In the genomic region with DNA sequence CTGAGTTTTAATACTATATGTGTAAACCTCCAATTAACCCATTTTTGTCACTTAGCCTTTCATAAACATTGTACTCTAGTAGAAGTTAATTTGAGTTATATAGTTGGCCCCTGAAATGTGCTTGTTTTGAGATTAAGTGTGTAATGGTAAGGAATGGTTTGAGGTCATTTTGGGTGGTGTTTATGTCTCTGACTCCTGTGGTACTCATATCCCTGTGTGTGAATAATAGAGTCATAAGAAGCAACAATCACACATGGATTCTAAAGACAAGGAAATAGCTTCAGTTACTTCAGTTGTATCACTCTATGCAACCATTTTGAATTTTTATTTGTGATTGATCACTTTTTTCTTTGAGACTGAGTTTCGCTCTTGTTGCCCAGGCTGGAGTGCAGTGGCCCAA, we compare ENCODE assay signal across 34 cellular contexts.
"Had no signal": no experiment of that assay in that cellular context is flagged by ENCODE, and none has a peak within 500 bp of the region (broad histone marks: within the 10 kb centered on the region; RNA-seq: fewer than 3 reads in every experiment).

No MANE protein-coding gene starts in this region.

- H3K36me3 ChIP-seq: ascending aorta, cardiac muscle cell, Peyer's patch, WERI-Rb-1 had no signal

- H3K9me3 ChIP-seq: ascending aorta, Peyer's patch had no signal

- H3K4me3 ChIP-seq: ascending aorta, cardiac muscle cell, Peyer's patch had no signal

- DNase-seq: activated CD4-positive, alpha-beta T cell treated with anti-CD3 and anti-CD28 coated beads for 1 hour; activated CD4-positive, alpha-beta T cell treated with anti-CD3 and anti-CD28 coated beads for 48 hours; activated CD4-positive, CD25-positive, alpha-beta regulatory T cell; activated CD8-positive, alpha-beta T cell treated with anti-CD3 and anti-CD28 coated beads for 36 hours; activated gamma-delta T cell; activated naive CD4-positive, alpha-beta T cell treated with Interleukin-2 at 50 U/mL for 16 hours; activated naive CD8-positive, alpha-beta T cell treated with anti-CD3 and anti-CD28 coated beads, Interleukin-2, amount 10 ng/mL, durations not matched to agents 7 days and 5 days; activated T-cell treated with anti-CD3 and anti-CD28 coated beads, Interleukin-2, amount 50 U/mL, for 1 hour; amygdala; Kasumi-1; MM.1S; MV-4-11; NCI-H1092; NCI-H1417; NCI-H146; NCI-H187; NCI-H2029 treated with DMSO at 0.1 percent for 48 hours; NCI-H2107; NCI-H2171; NCI-H510A; NCI-H526; NCI-H748 treated with DMSO at 0.1 percent for 48 hours; NK-92 treated with Interleukin-12 subunit alpha and Interleukin-12 subunit beta, amount 100 ng/mL, for 24 hours; PC-3; Peyer's patch; SIG-M5; T-cell; T-helper 17 cell; WERI-Rb-1 had no signal

- ATAC-seq: activated CD8-positive, alpha-beta T cell treated with anti-CD3 and anti-CD28 coated beads for 36 hours; PC-3; Right ventricle myocardium inferior; SK-N-SH treated with all-trans-retinoic acid at 6 μM for 48 hours; T-cell; T-helper 17 cell had no signal

- H3K27ac ChIP-seq: ascending aorta, cardiac muscle cell, Peyer's patch, RWPE1, WERI-Rb-1 had no signal

- H3K27me3 ChIP-seq: ascending aorta, cardiac muscle cell, Peyer's patch had no signal

- H3K4me1 ChIP-seq: ascending aorta, Peyer's patch had no signal
